Comparison of ENCODE assay signal across 25 cellular contexts in genomic region chr18:69411199-69411598, GRCh38. TPM values are rescaled to one million over a fixed set of nuclear protein-coding genes. Genes with fewer than 3 reads are reported as not detected.
DNase-seq lines count a peak whose midpoint lies in the region; ATAC-seq, FAIRE-seq and TF ChIP-seq lines count a peak whose summit lies in the region.
"Had no signal": no experiment of that assay in that cellular context is flagged by ENCODE, and none has a peak within 500 bp of the region (broad histone marks: within the 10 kb centered on the region; RNA-seq: fewer than 3 reads in every experiment).

No MANE protein-coding gene starts in this region.

- H3K9ac ChIP-seq in HepG2 (ENCODE audit: insufficient read depth, low read depth, low read length) = no peak overlapping the region
- H3K9ac ChIP-seq: BLaER1 had no signal

- H3K27me3 ChIP-seq in HepG2 (ENCODE audit: control insufficient read depth in 1 of 2, insufficient read depth in 2 of 2, low read length in 2 of 2) (no peaks in the 10 kb centered on the region), right lobe of liver (no peaks in the 10 kb centered on the region)
- H3K27me3 ChIP-seq: BE2C, BLaER1 had no signal

- TF ChIP-seq EP300 in HepG2 (IDR thresholded peaks at IDR 0.05; ENCODE audit: low read depth in 2 of 2, low read length in 2 of 2) (no peak), HepG2 (CRISPR knock-in tag; IDR thresholded peaks at IDR 0.05; ENCODE audit: borderline replicate concordance) (no peak)

- in situ Hi-C loops in HepG2 (cut with HindIII; ENCODE audit: extremely low pct_ligation_motif_present, low pct_unique_long_range_greater_than_20kb) = no loop called here

- no peak for FAIRE-seq in HepG2 (lab: Jason Lieb, UNC)
- FAIRE-seq: GM12878, GM12892, GM18507 had no signal

- TF ChIP-seq RAD21 in HepG2 (CRISPR knock-in tag; IDR thresholded peaks at IDR 0.05) = no peak

- no peak for TF ChIP-seq POLR2A in HepG2 (IDR thresholded peaks at IDR 0.05; ENCODE audit: insufficient read depth in 1 of 2, low read depth in 2 of 2, low read length in 2 of 2)
- no peak for TF ChIP-seq POLR2A in right lobe of liver (IDR thresholded peaks at IDR 0.05)

- H2AFZ ChIP-seq in HepG2 (ENCODE audit: low read length) = no peak overlapping the region

- ATAC-seq in HepG2 (no peak), right lobe of liver (no peak)
- ATAC-seq: GM12878 had no signal

- H3K27ac ChIP-seq in HepG2 (ENCODE audit: extremely low read length, insufficient read depth, low read length) = no peak overlapping the region
- no peak overlapping the region for H3K27ac ChIP-seq in right lobe of liver
- H3K27ac ChIP-seq: BLaER1 had no signal

- POLR2A ChIA-PET in HepG2 (lab: Yijun Ruan, JAX) = no interaction called here

- H3K9me3 ChIP-seq in HepG2 (ENCODE audit: low read length) (no peaks in the 10 kb centered on the region), right lobe of liver (no peaks in the 10 kb centered on the region)
- H3K9me3 ChIP-seq: BE2C, BLaER1 had no signal

- H4K20me1 ChIP-seq in HepG2 (ENCODE audit: insufficient read depth, low read length) = no peaks in the 10 kb centered on the region
- H4K20me1 ChIP-seq: BLaER1 had no signal

- H3K4me1 ChIP-seq in HepG2 (ENCODE audit: insufficient read depth, low read length) = no peaks in the 10 kb centered on the region
- no peaks in the 10 kb centered on the region for H3K4me1 ChIP-seq in right lobe of liver
- H3K4me1 ChIP-seq: BE2C, BLaER1 had no signal

- H3K4me2 ChIP-seq in HepG2 (ENCODE audit: low read depth, low read length) = no peak overlapping the region
- H3K4me2 ChIP-seq: BLaER1 had no signal

- no peak for DNase-seq in HepG2 (ENCODE audit: low spot score)
- no peak for DNase-seq in right lobe of liver
- DNase-seq in OCI-M1 (lab: John Stamatoyannopoulos, UW) = peak; percentile 9
- DNase-seq in NCI-H2081 treated with DMSO at 0.1 percent for 48 hours (lab: John Stamatoyannopoulos, UW) = no peak
- DNase-seq in T1000 (lab: John Stamatoyannopoulos, UW) = no peak
- DNase-seq: 8988T; ACHN; BE2C; C1 segment of cervical spinal cord; CD4-positive, alpha-beta memory T cell; CD4-positive, CD25-positive, alpha-beta regulatory T cell; CD8-positive, alpha-beta memory T cell; COR-L47; DMS 273 treated with DMSO at 0.1 percent for 48 hours; DMS153; DMS53; DMS79; DND-41; EL; GDM1 had no signal

- TF ChIP-seq CTCF in HepG2 (CRISPR knock-in tag; IDR thresholded peaks at IDR 0.05) (no peak), right lobe of liver (IDR thresholded peaks at IDR 0.05) (no peak)

- no peaks in the 10 kb centered on the region for H3K36me3 ChIP-seq in HepG2 (replicated peaks in 1 of 2; ENCODE audit: control insufficient read depth in 1 of 2, insufficient read depth in 2 of 2, low read length in 2 of 2)
- H3K36me3 ChIP-seq in right lobe of liver = no peaks in the 10 kb centered on the region
- H3K36me3 ChIP-seq: BE2C, BLaER1 had no signal

- intact Hi-C loops in HepG2 (cut with micrococcal nuclease; ENCODE audit: unreplicated experiment) = no loop called here
- intact Hi-C loops in right lobe of liver (cut with DNase I) = no loop called here

- H3K4me3 ChIP-seq in HepG2 (replicated peaks in 1 of 3; ENCODE audit: insufficient read depth in 1 of 3, low read depth in 2 of 3, low read length in 3 of 3) (no peak overlapping the region), right lobe of liver (no peak overlapping the region)
- H3K4me3 ChIP-seq: BLaER1, GM12878 had no signal

- peaks cover 10% of the 10 kb centered on the region for H3K79me2 ChIP-seq in HepG2 (ENCODE audit: insufficient read depth, low read length)

- no TSS peak for BruUV-seq in HepG2 (replicated peaks; lab: Mats Ljungman, UMichigan)

- CTCF ChIA-PET in HepG2 (lab: Yijun Ruan, JAX; ENCODE audit: low intra/inter-chr PET ratio, low total read pairs) = no interaction called here

TF ChIP-seq in HepG2, 621 proteins besides CTCF, POLR2A, EP300 and RAD21:
- TF ChIP-seq LCORL (IDR thresholded peaks at IDR 0.05) = peak; percentile 61
- no peak for TF ChIP-seq LCORL (CRISPR knock-in tag; IDR thresholded peaks at IDR 0.05)
- no peak for TF ChIP-seq ZSCAN12 (CRISPR knock-in tag; IDR thresholded peaks at IDR 0.05)
- no peak for TF ChIP-seq HCFC1 (IDR thresholded peaks at IDR 0.05; ENCODE audit: low read depth, low read length)

RNA-seq across cellular contexts. Expression of gene DOK6, which starts 10.5 kb away (rescaled TPM):
- total RNA-seq in HepG2 (2016; rRNA removed; fragmentation: Illumina TruSeq; extraction: Trizol) (14.7 and 17.2 TPM in 2 replicates), right lobe of liver (1 to 10 TPM in 4 of 6 experiments, under 1 TPM in 1, not detected in 1; 0.37 to 2.9 (median 2.1) TPM)
- 23.3 and 23.4 TPM in 2 replicates for total RNA-seq in HepG2 (2016; cell fraction: cytosol; rRNA removed; fragmentation: Illumina TruSeq; extraction: Trizol; ENCODE audit: low read depth)
- total RNA-seq in HepG2 (2016; cell fraction: insoluble cytoplasmic fraction; rRNA removed; fragmentation: Illumina TruSeq; extraction: Trizol) = 13.1 and 15.5 TPM in 2 replicates
- 32.3 and 34.9 TPM in 2 replicates for total RNA-seq in HepG2 (2016; cell fraction: membrane; rRNA removed; fragmentation: Illumina TruSeq; extraction: Trizol)
- total RNA-seq in HepG2 (2016; cell fraction: nucleus; rRNA removed; fragmentation: Illumina TruSeq; extraction: Trizol) = 20.4 and 24.7 TPM in 2 replicates
- 12.3 and 17.0 TPM in 2 replicates for polyA plus RNA-seq in HepG2 (2011; rRNA removed)
- 10.4 and 14.9 TPM in 2 replicates for polyA plus RNA-seq in HepG2 (2011; cell fraction: cytosol; rRNA removed)
- polyA plus RNA-seq in HepG2 (2011; cell fraction: nucleus; rRNA removed) = 11.6 and 12.1 TPM in 2 replicates
- 8.1 and 12.9 TPM in 2 replicates for polyA plus RNA-seq in HepG2 (2012)
- polyA plus RNA-seq in HepG2 (2016; cell fraction: cytosol; fragmentation: Illumina TruSeq; extraction: Trizol; ENCODE audit: low read depth) = 32.4 and 36.9 TPM in 2 replicates
- polyA plus RNA-seq in HepG2 (2016; cell fraction: insoluble cytoplasmic fraction; fragmentation: Illumina TruSeq; extraction: Trizol; ENCODE audit: low read depth) = 17.8 and 17.9 TPM in 2 replicates
- 35.2 and 37.0 TPM in 2 replicates for polyA plus RNA-seq in HepG2 (2016; cell fraction: membrane; fragmentation: Illumina TruSeq; extraction: Trizol; ENCODE audit: low read depth)
- 9.6 and 11.3 TPM in 2 replicates for polyA plus RNA-seq in HepG2 (2016; cell fraction: nucleus; fragmentation: Illumina TruSeq; extraction: Trizol; ENCODE audit: insufficient read depth, low read depth)
- polyA minus RNA-seq in HepG2 (2011; rRNA and poly(A)+ RNA removed; ENCODE audit: low replicate concordance) = 23.6 TPM in 1 of 2 replicates, not detected in the other
- 17.3 and 19.5 TPM in 2 replicates for polyA minus RNA-seq in HepG2 (2011; cell fraction: cytosol; rRNA and poly(A)+ RNA removed)
- polyA minus RNA-seq in HepG2 (2011; cell fraction: nucleus; rRNA and poly(A)+ RNA removed) = 28.7 and 45.6 TPM in 2 replicates
- total RNA-seq: CD4-positive, alpha-beta memory T cell; CD4-positive, CD25-positive, alpha-beta regulatory T cell; CD8-positive, alpha-beta memory T cell; GM12878 had no signal
- polyA plus RNA-seq: CD14-positive monocyte had no signal
